In the genomic region with DNA sequence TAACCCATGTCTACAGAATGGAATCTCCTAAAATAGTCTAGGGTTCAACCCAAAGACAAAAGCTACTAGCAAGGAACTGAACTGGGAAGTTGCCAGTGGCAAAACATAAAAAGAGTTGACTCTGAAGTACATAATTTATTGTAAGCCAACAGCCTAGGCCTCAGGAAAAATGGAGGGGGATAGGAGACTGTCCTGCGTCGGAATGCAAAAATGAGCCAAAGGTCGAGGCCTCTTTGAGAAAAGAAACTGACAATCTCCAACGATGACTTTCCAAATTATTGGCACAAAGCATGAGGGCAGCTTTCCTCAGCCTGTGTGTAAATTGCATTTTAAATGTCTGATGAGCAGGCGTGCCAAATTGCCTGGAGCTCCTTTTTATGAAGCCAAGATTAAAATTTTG, we compare ENCODE assay signal across 1 cellular context.
TF ChIP-seq lines count a peak whose summit lies in the region.

No MANE protein-coding gene starts in this region.

TF ChIP-seq in HepG2, 621 proteins besides CTCF, POLR2A, EP300 and RAD21:
- TF ChIP-seq, protein P1, sequence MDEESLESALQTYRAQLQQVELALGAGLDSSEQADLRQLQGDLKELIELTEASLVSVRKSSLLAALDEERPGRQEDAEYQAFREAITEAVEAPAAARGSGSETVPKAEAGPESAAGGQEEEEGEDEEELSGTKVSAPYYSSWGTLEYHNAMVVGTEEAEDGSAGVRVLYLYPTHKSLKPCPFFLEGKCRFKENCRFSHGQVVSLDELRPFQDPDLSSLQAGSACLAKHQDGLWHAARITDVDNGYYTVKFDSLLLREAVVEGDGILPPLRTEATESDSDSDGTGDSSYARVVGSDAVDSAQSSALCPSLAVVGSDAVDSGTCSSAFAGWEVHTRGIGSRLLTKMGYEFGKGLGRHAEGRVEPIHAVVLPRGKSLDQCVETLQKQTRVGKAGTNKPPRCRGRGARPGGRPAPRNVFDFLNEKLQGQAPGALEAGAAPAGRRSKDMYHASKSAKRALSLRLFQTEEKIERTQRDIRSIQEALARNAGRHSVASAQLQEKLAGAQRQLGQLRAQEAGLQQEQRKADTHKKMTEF (CRISPR knock-in tag; IDR thresholded peaks at IDR 0.05) = no peak
- TF ChIP-seq, protein P2, sequence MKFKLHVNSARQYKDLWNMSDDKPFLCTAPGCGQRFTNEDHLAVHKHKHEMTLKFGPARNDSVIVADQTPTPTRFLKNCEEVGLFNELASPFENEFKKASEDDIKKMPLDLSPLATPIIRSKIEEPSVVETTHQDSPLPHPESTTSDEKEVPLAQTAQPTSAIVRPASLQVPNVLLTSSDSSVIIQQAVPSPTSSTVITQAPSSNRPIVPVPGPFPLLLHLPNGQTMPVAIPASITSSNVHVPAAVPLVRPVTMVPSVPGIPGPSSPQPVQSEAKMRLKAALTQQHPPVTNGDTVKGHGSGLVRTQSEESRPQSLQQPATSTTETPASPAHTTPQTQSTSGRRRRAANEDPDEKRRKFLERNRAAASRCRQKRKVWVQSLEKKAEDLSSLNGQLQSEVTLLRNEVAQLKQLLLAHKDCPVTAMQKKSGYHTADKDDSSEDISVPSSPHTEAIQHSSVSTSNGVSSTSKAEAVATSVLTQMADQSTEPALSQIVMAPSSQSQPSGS (CRISPR knock-in tag; IDR thresholded peaks at IDR 0.05) = no peak
- TF ChIP-seq, protein P3, sequence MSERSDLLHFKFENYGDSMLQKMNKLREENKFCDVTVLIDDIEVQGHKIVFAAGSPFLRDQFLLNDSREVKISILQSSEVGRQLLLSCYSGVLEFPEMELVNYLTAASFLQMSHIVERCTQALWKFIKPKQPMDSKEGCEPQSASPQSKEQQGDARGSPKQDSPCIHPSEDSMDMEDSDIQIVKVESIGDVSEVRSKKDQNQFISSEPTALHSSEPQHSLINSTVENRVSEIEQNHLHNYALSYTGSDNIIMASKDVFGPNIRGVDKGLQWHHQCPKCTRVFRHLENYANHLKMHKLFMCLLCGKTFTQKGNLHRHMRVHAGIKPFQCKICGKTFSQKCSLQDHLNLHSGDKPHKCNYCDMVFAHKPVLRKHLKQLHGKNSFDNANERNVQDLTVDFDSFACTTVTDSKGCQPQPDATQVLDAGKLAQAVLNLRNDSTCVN (CRISPR knock-in tag; IDR thresholded peaks at IDR 0.05; ENCODE audit: borderline replicate concordance) = no peak
- TF ChIP-seq, protein P4, sequence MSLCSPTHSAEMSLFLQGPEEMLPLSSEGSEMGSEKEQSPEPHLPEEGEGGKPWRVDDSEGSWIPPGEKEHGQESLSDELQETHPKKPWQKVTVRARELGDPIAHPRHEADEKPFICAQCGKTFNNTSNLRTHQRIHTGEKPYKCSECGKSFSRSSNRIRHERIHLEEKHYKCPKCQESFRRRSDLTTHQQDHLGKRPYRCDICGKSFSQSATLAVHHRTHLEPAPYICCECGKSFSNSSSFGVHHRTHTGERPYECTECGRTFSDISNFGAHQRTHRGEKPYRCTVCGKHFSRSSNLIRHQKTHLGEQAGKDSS (CRISPR knock-in tag; IDR thresholded peaks at IDR 0.05; ENCODE audit: borderline replicate concordance, low read depth) = no peak
- no peak for TF ChIP-seq TBL1XR1 (IDR thresholded peaks at IDR 0.05; ENCODE audit: borderline replicate concordance, low read length, partially characterized antibody)
- TF ChIP-seq FOXO1 (CRISPR knock-in tag; IDR thresholded peaks at IDR 0.05) = no peak
- TF ChIP-seq, protein P5, sequence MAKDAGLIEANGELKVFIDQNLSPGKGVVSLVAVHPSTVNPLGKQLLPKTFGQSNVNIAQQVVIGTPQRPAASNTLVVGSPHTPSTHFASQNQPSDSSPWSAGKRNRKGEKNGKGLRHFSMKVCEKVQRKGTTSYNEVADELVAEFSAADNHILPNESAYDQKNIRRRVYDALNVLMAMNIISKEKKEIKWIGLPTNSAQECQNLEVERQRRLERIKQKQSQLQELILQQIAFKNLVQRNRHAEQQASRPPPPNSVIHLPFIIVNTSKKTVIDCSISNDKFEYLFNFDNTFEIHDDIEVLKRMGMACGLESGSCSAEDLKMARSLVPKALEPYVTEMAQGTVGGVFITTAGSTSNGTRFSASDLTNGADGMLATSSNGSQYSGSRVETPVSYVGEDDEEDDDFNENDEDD (CRISPR knock-in tag; IDR thresholded peaks at IDR 0.05; ENCODE audit: borderline replicate concordance) = no peak
- no peak for TF ChIP-seq ZNF432 (CRISPR knock-in tag; IDR thresholded peaks at IDR 0.05; ENCODE audit: borderline replicate concordance)
- no peak for TF ChIP-seq TRIM24 (CRISPR knock-in tag; IDR thresholded peaks at IDR 0.05)
- no peak for TF ChIP-seq HNRNPL (IDR thresholded peaks at IDR 0.05; ENCODE audit: low read depth, low read length)
- TF ChIP-seq U2AF1 (optimal IDR thresholded peaks at IDR 0.05; ENCODE audit: low read depth, low read length) = no peak
- TF ChIP-seq ZKSCAN8 (CRISPR knock-in tag; IDR thresholded peaks at IDR 0.05; ENCODE audit: borderline replicate concordance) = no peak
- TF ChIP-seq, protein P6, sequence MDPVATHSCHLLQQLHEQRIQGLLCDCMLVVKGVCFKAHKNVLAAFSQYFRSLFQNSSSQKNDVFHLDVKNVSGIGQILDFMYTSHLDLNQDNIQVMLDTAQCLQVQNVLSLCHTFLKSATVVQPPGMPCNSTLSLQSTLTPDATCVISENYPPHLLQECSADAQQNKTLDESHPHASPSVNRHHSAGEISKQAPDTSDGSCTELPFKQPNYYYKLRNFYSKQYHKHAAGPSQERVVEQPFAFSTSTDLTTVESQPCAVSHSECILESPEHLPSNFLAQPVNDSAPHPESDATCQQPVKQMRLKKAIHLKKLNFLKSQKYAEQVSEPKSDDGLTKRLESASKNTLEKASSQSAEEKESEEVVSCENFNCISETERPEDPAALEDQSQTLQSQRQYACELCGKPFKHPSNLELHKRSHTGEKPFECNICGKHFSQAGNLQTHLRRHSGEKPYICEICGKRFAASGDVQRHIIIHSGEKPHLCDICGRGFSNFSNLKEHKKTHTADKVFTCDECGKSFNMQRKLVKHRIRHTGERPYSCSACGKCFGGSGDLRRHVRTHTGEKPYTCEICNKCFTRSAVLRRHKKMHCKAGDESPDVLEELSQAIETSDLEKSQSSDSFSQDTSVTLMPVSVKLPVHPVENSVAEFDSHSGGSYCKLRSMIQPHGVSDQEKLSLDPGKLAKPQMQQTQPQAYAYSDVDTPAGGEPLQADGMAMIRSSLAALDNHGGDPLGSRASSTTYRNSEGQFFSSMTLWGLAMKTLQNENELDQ (CRISPR knock-in tag; IDR thresholded peaks at IDR 0.05; ENCODE audit: borderline replicate concordance) = no peak
- TF ChIP-seq IKZF1 (IDR thresholded peaks at IDR 0.05) = no peak
- TF ChIP-seq ZNF605 (CRISPR knock-in tag; IDR thresholded peaks at IDR 0.05) = no peak
- no peak for TF ChIP-seq EZH2 (conservative IDR thresholded peaks at IDR 0.05; ENCODE audit: low read depth, low read length)
- TF ChIP-seq YEATS2 (CRISPR knock-in tag; IDR thresholded peaks at IDR 0.05; ENCODE audit: borderline replicate concordance) = no peak
- TF ChIP-seq TBX2 (CRISPR knock-in tag; IDR thresholded peaks at IDR 0.05; ENCODE audit: borderline replicate concordance) = no peak
- no peak for TF ChIP-seq KDM1A (CRISPR knock-in tag; IDR thresholded peaks at IDR 0.05)
- TF ChIP-seq PHF21A (CRISPR knock-in tag; IDR thresholded peaks at IDR 0.05) = no peak
